32 cellular contexts compared by ENCODE assay signal in genomic region chr13:84903391-84903790, GRCh38.
"Had no signal": no experiment of that assay in that cellular context is flagged by ENCODE, and none has a peak within 500 bp of the region (broad histone marks: within the 10 kb centered on the region; RNA-seq: fewer than 3 reads in every experiment).

No MANE protein-coding gene starts in this region.

- H3K4me3 ChIP-seq: coronary artery, dorsolateral prefrontal cortex, gastrocnemius medialis, heart right ventricle had no signal

- ATAC-seq: activated CD4-positive, CD25-positive, alpha-beta regulatory T cell treated with anti-CD3 and anti-CD28 coated beads, Interleukin-2, amount 50 U/mL, for 24 hours; activated CD8-positive, alpha-beta T cell treated with anti-CD3 and anti-CD28 coated beads for 36 hours; activated naive CD8-positive, alpha-beta T cell treated with anti-CD3 and anti-CD28 coated beads, Interleukin-2, amount 50 U/mL, for 24 hours; esophagus mucosa; foreskin keratinocyte; gastrocnemius medialis; heart right ventricle; T-helper 17 cell had no signal

- H3K9me3 ChIP-seq: gastrocnemius medialis, heart right ventricle had no signal

- H3K27ac ChIP-seq: brain microvascular endothelial cell, coronary artery, dorsolateral prefrontal cortex, foreskin keratinocyte, gastrocnemius medialis, heart right ventricle, WERI-Rb-1 had no signal

- H3K4me1 ChIP-seq: foreskin keratinocyte, gastrocnemius medialis, heart right ventricle had no signal

- H3K36me3 ChIP-seq: brain microvascular endothelial cell, gastrocnemius medialis, heart right ventricle, WERI-Rb-1 had no signal

- DNase-seq: activated B cell treated with CpG ODN at 0.5 μM for 24 hours; activated CD4-positive, alpha-beta T cell treated with anti-CD3 and anti-CD28 coated beads for 48 hours; activated CD4-positive, alpha-beta T cell treated with anti-CD3 and anti-CD28 coated beads, Interleukin-2, amount 50 U/mL, for 1 hour; activated CD4-positive, alpha-beta T cell treated with anti-CD3 and anti-CD28 coated beads, Interleukin-2, amount 50 U/mL, for 48 hours; activated CD8-positive, alpha-beta memory T cell treated with anti-CD3 and anti-CD28 coated beads for 24 hours; activated CD8-positive, alpha-beta memory T cell treated with anti-CD3 and anti-CD28 coated beads, Interleukin-2, amount 50 U/mL, for 4 hours; activated CD8-positive, alpha-beta T cell treated with anti-CD3 and anti-CD28 coated beads for 36 hours; activated effector memory CD4-positive, alpha-beta T cell treated with anti-CD3 and anti-CD28 coated beads, Interleukin-2, amount 50 U/mL, for 16 hours; activated naive CD4-positive, alpha-beta T cell treated with anti-CD3 and anti-CD28 coated beads for 36 hours; activated naive CD8-positive, alpha-beta T cell treated with anti-CD3 and anti-CD28 coated beads for 36 hours; activated naive CD8-positive, alpha-beta T cell treated with anti-CD3 and anti-CD28 coated beads, Interleukin-2, amount 50 U/mL, for 24 hours; activated T-cell treated with anti-CD3 and anti-CD28 coated beads, Interleukin-2, amount 50 U/mL, for 1 hour; activated T-cell treated with anti-CD3 and anti-CD28 coated beads, Interleukin-2, amount 50 U/mL, for 48 hours; amniotic stem cell; anterior cingulate cortex; brain microvascular endothelial cell; dorsolateral prefrontal cortex; effector memory CD4-positive, alpha-beta T cell; endodermal cell; foreskin keratinocyte; gastrocnemius medialis; glutamatergic neuron; heart right ventricle; T-helper 1 cell; T-helper 17 cell; T1000; WERI-Rb-1 had no signal

- FAIRE-seq: astrocyte, bronchial epithelial cell had no signal

- H3K27me3 ChIP-seq: brain microvascular endothelial cell, dorsolateral prefrontal cortex, foreskin keratinocyte, gastrocnemius medialis, heart right ventricle had no signal
